23 cellular contexts compared by ENCODE assay signal in the genomic region with DNA sequence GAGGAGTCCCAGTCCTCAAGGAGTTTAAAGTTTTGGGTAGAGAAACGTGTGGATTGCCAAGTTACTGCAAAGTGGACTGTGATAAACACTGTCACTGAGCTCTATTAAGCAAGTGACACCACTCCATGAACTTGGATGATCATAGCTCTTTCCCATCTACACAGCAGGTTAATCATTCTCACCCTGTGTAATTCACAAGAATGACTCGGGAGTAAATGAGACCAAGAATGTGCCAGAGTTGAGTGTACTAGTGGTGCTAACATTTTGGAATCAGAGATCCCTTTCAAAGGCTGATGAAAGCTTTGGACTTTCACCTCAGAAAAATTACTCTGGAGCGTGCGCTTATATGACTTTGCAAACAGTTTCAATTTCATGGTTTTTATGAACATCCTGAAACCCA.
DNase-seq lines count a peak whose midpoint lies in the region; ATAC-seq and TF ChIP-seq lines count a peak whose summit lies in the region.
"Had no signal": no experiment of that assay in that cellular context is flagged by ENCODE, and none has a peak within 500 bp of the region (broad histone marks: within the 10 kb centered on the region; RNA-seq: fewer than 3 reads in every experiment).

No MANE protein-coding gene starts in this region.

- H3K4me3 ChIP-seq in SU-DHL-6 (ENCODE audit: insufficient read depth, low read length, poor library complexity, severe bottlenecking) (peak overlapping the region; percentile 4), left ventricle myocardium inferior (no peak overlapping the region), MG63 (no peak overlapping the region)
- H3K4me3 ChIP-seq: lung, neural progenitor cell, spleen, tibial artery had no signal

- intact Hi-C loops in left ventricle myocardium inferior (cut with micrococcal nuclease) = no loop called here

- H3K36me3 ChIP-seq in SU-DHL-6 (ENCODE audit: low read length) = no peaks in the 10 kb centered on the region
- H3K36me3 ChIP-seq in left ventricle myocardium inferior = no peaks in the 10 kb centered on the region
- no peaks in the 10 kb centered on the region for H3K36me3 ChIP-seq in MG63
- H3K36me3 ChIP-seq: neural progenitor cell, spleen, tibial artery had no signal

- H4K20me1 ChIP-seq in SU-DHL-6 (ENCODE audit: low read depth, low read length) = no peaks in the 10 kb centered on the region

- TF ChIP-seq CTCF in SU-DHL-6 (IDR thresholded peaks at IDR 0.05; ENCODE audit: insufficient read depth, low read length, poor library complexity, severe bottlenecking) (no peak), left ventricle myocardium inferior (IDR thresholded peaks at IDR 0.05; ENCODE audit: borderline replicate concordance) (no peak)

- no peaks in the 10 kb centered on the region for H3K9me2 ChIP-seq in SU-DHL-6 (replicated peaks; ENCODE audit: insufficient read depth, low read length)

- peak overlapping the region; percentile 88 for H3K27ac ChIP-seq in SU-DHL-6 (ENCODE audit: low read depth, low read length)
- peak overlapping the region; percentile 83 for H3K27ac ChIP-seq in left ventricle myocardium inferior (replicated peaks)
- H3K27ac ChIP-seq: neural progenitor cell, tibial artery had no signal

- H3K27me3 ChIP-seq in SU-DHL-6 (ENCODE audit: low read length) (no peaks in the 10 kb centered on the region), left ventricle myocardium inferior (ENCODE audit: low read depth) (no peaks in the 10 kb centered on the region), MG63 (no peaks in the 10 kb centered on the region)
- H3K27me3 ChIP-seq: neural progenitor cell, tibial artery had no signal

- H3K79me2 ChIP-seq in SU-DHL-6 (ENCODE audit: insufficient read depth, low read length) = no peaks in the 10 kb centered on the region

- H3K9me3 ChIP-seq in SU-DHL-6 (ENCODE audit: insufficient read depth, low read length) (no peaks in the 10 kb centered on the region), left ventricle myocardium inferior (replicated peaks) (no peaks in the 10 kb centered on the region), MG63 (no peaks in the 10 kb centered on the region)
- H3K9me3 ChIP-seq: spleen, tibial artery had no signal

- H3F3A ChIP-seq in SU-DHL-6 (ENCODE audit: insufficient read depth) = peaks cover 7% of the 10 kb centered on the region

- peak; percentile 39 for DNase-seq in Caki2 (ENCODE audit: low read depth)
- no peak for DNase-seq in left ventricle myocardium inferior
- peak; percentile 68 for DNase-seq in renal cortical epithelial cell (ENCODE audit: low read depth)
- DNase-seq in MG63 = no peak
- DNase-seq in DMS 273 (lab: John Stamatoyannopoulos, UW; ENCODE audit: unreplicated experiment) = no peak
- DNase-seq in NCI-H1092 treated with DMSO at 0.1 percent for 48 hours (lab: John Stamatoyannopoulos, UW) = no peak
- DNase-seq: activated B cell treated with CpG ODN at 0.5 μM for 24 hours; activated CD4-positive, alpha-beta memory T cell treated with anti-CD3 and anti-CD28 coated beads, Interleukin-2, amount 10 ng/mL, durations not matched to agents 7 days and 5 days; anterior cingulate cortex; DMS79 treated with DMSO at 0.1 percent for 48 hours; IMR-90; NCI-H1417 treated with DMSO at 0.1 percent for 48 hours; NCI-H2107; NCI-H510A; NK-92 treated with Interleukin-12 subunit alpha and Interleukin-12 subunit beta, amount 100 ng/mL, for 24 hours; spleen; stimulated activated CD4-positive, alpha-beta T cell treated with anti-CD3 and anti-CD28 coated beads, Interleukin-4, amount 100 ng/mL, for 24 hours; tibial artery had no signal

- in situ Hi-C loops in Caki2 (cut with HindIII; ENCODE audit: low pct_unique_long_range_greater_than_20kb, low sequenced_read_pairs) = no loop called here

- H2AFZ ChIP-seq in SU-DHL-6 (ENCODE audit: low read depth, low read length, severe bottlenecking) = peak overlapping the region; percentile 29

- H3K4me1 ChIP-seq in left ventricle myocardium inferior = peaks cover 93% of the 10 kb centered on the region
- H3K4me1 ChIP-seq: neural progenitor cell had no signal

- H3K4me2 ChIP-seq in SU-DHL-6 (ENCODE audit: low read depth, low read length, poor library complexity, severe bottlenecking) = peak overlapping the region; percentile 70
- H3K4me2 ChIP-seq: neural progenitor cell had no signal

- ATAC-seq in HG03460 (IDR thresholded peaks at IDR 0.05; ENCODE audit: unreplicated experiment) = no peak
- ATAC-seq: SK-N-SH treated with all-trans-retinoic acid at 6 μM for 48 hours had no signal

- peak overlapping the region; percentile 43 for H3K9ac ChIP-seq in SU-DHL-6 (ENCODE audit: low read length)
- H3K9ac ChIP-seq: neural progenitor cell had no signal

Comparison
In these comparisons a context has a peak if more than half of its experiments do, and no peak if none do; other contexts are left out.
1. DNase-seq: peak in Caki2 (single experiment) and renal cortical epithelial cell (single experiment); none in left ventricle myocardium inferior (single experiment), MG63 (single experiment), DMS 273 (single experiment) and NCI-H1092 treated with DMSO at 0.1 percent for 48 hours (single experiment).